14 cellular contexts compared by ENCODE assay signal in genomic region chr10:22634606-22635467, GRCh38.
DNase-seq lines count a peak whose midpoint lies in the region; ATAC-seq and TF ChIP-seq lines count a peak whose summit lies in the region.
"Had no signal": no experiment of that assay in that cellular context is flagged by ENCODE, and none has a peak within 500 bp of the region (broad histone marks: within the 10 kb centered on the region; RNA-seq: fewer than 3 reads in every experiment).

No MANE protein-coding gene starts in this region.

- H3K27ac Mint-ChIP-seq in T-helper 1 cell treated with Interleukin-12 subunit alpha and Interleukin-12 subunit beta and Interleukin-4 antibody, amounts not matched to agents 30 μg/mL and 1 μg/mL, for 36 hours: peak overlapping the region; percentile 32
- peak overlapping the region; percentile 44 for H3K27ac Mint-ChIP-seq in WTC11
- H3K27ac Mint-ChIP-seq in dendritic cell treated with granulocyte-macrophage colony-stimulating factor and Interleukin-4, amounts not matched to agents 40 ng/mL and 50 ng/mL, for 4 days: peak overlapping the region; percentile 57
- peak overlapping the region; percentile 93 for H3K27ac Mint-ChIP-seq in stimulated activated memory B cell treated with anti-CD40 and anti-IgM and Interleukin-4, amounts not matched to agents 10 μg/mL and 1 μg/mL and 100 μg/mL, for 72 hours

- H3K36me3 Mint-ChIP-seq in T-helper 1 cell treated with Interleukin-12 subunit alpha and Interleukin-12 subunit beta and Interleukin-4 antibody, amounts not matched to agents 30 μg/mL and 1 μg/mL, for 36 hours (ENCODE audit: low read depth): peaks cover 28% of the 10 kb centered on the region
- peaks cover 4% of the 10 kb centered on the region for H3K36me3 Mint-ChIP-seq in WTC11
- peaks cover 34% of the 10 kb centered on the region for H3K36me3 Mint-ChIP-seq in dendritic cell treated with granulocyte-macrophage colony-stimulating factor and Interleukin-4, amounts not matched to agents 40 ng/mL and 50 ng/mL, for 4 days (ENCODE audit: low read depth)
- peaks cover 27% of the 10 kb centered on the region for H3K36me3 Mint-ChIP-seq in stimulated activated memory B cell treated with anti-CD40 and anti-IgM and Interleukin-4, amounts not matched to agents 10 μg/mL and 1 μg/mL and 100 μg/mL, for 72 hours

- intact Hi-C loops in dendritic cell treated with granulocyte-macrophage colony-stimulating factor and Interleukin-4, amounts not matched to agents 40 ng/mL and 50 ng/mL, for 4 days (cut with micrococcal nuclease): no loop called here

- CTCF ChIA-PET in WTC11 (lab: Charles Lee): no interaction called here

- H3K4me1 Mint-ChIP-seq in T-helper 1 cell treated with Interleukin-12 subunit alpha and Interleukin-12 subunit beta and Interleukin-4 antibody, amounts not matched to agents 30 μg/mL and 1 μg/mL, for 36 hours (ENCODE audit: low read depth): peaks cover 65% of the 10 kb centered on the region
- H3K4me1 Mint-ChIP-seq in WTC11: peaks cover 39% of the 10 kb centered on the region
- peaks cover 64% of the 10 kb centered on the region for H3K4me1 Mint-ChIP-seq in dendritic cell treated with granulocyte-macrophage colony-stimulating factor and Interleukin-4, amounts not matched to agents 40 ng/mL and 50 ng/mL, for 4 days (ENCODE audit: low read depth)
- H3K4me1 Mint-ChIP-seq in stimulated activated memory B cell treated with anti-CD40 and anti-IgM and Interleukin-4, amounts not matched to agents 10 μg/mL and 1 μg/mL and 100 μg/mL, for 72 hours: peaks cover 91% of the 10 kb centered on the region

- ATAC-seq in WTC11: no peak
- ATAC-seq in stimulated activated memory B cell treated with anti-CD40 and anti-IgM and Interleukin-4, amounts not matched to agents 10 μg/mL and 1 μg/mL and 100 μg/mL, for 72 hours: no peak
- no peak for ATAC-seq in HG02973 (IDR thresholded peaks at IDR 0.05; ENCODE audit: unreplicated experiment)
- ATAC-seq in GM19452 (IDR thresholded peaks at IDR 0.05; ENCODE audit: unreplicated experiment): no peak

- H3K4me3 Mint-ChIP-seq in T-helper 1 cell treated with Interleukin-12 subunit alpha and Interleukin-12 subunit beta and Interleukin-4 antibody, amounts not matched to agents 30 μg/mL and 1 μg/mL, for 36 hours: no peak overlapping the region
- H3K4me3 Mint-ChIP-seq in WTC11: no peak overlapping the region
- no peak overlapping the region for H3K4me3 Mint-ChIP-seq in dendritic cell treated with granulocyte-macrophage colony-stimulating factor and Interleukin-4, amounts not matched to agents 40 ng/mL and 50 ng/mL, for 4 days
- H3K4me3 Mint-ChIP-seq in stimulated activated memory B cell treated with anti-CD40 and anti-IgM and Interleukin-4, amounts not matched to agents 10 μg/mL and 1 μg/mL and 100 μg/mL, for 72 hours: peak overlapping the region; percentile 62

- TF ChIP-seq CTCF in WTC11 (IDR thresholded peaks at IDR 0.05): no peak

- H3K9me3 Mint-ChIP-seq in T-helper 1 cell treated with Interleukin-12 subunit alpha and Interleukin-12 subunit beta and Interleukin-4 antibody, amounts not matched to agents 30 μg/mL and 1 μg/mL, for 36 hours: no peaks in the 10 kb centered on the region
- peaks cover 11% of the 10 kb centered on the region for H3K9me3 Mint-ChIP-seq in WTC11
- no peaks in the 10 kb centered on the region for H3K9me3 Mint-ChIP-seq in dendritic cell treated with granulocyte-macrophage colony-stimulating factor and Interleukin-4, amounts not matched to agents 40 ng/mL and 50 ng/mL, for 4 days
- peaks cover 3% of the 10 kb centered on the region for H3K9me3 Mint-ChIP-seq in stimulated activated memory B cell treated with anti-CD40 and anti-IgM and Interleukin-4, amounts not matched to agents 10 μg/mL and 1 μg/mL and 100 μg/mL, for 72 hours

- DNase-seq in T-helper 1 cell (no peak), WTC11 (ENCODE audit: low spot score) (no peak), UCSD-AML1 (lab: John Stamatoyannopoulos, UW; ENCODE audit: unreplicated experiment) (no peak)
- DNase-seq: amniotic stem cell, HCEC 1CT, left cardiac atrium, NCI-H1436 treated with DMSO at 0.1 percent for 48 hours, ovary, sigmoid colon had no signal

- POLR2A ChIA-PET in WTC11 (lab: Charles Lee): no interaction called here

- no peaks in the 10 kb centered on the region for H3K27me3 Mint-ChIP-seq in T-helper 1 cell treated with Interleukin-12 subunit alpha and Interleukin-12 subunit beta and Interleukin-4 antibody, amounts not matched to agents 30 μg/mL and 1 μg/mL, for 36 hours (ENCODE audit: low read depth)
- no peaks in the 10 kb centered on the region for H3K27me3 Mint-ChIP-seq in WTC11 (ENCODE audit: low read depth)
- H3K27me3 Mint-ChIP-seq in dendritic cell treated with granulocyte-macrophage colony-stimulating factor and Interleukin-4, amounts not matched to agents 40 ng/mL and 50 ng/mL, for 4 days: no peaks in the 10 kb centered on the region
- no peaks in the 10 kb centered on the region for H3K27me3 Mint-ChIP-seq in stimulated activated memory B cell treated with anti-CD40 and anti-IgM and Interleukin-4, amounts not matched to agents 10 μg/mL and 1 μg/mL and 100 μg/mL, for 72 hours

TF ChIP-seq in WTC11, 78 proteins besides CTCF, POLR2A, EP300 and RAD21 (continues in another document):
- TF ChIP-seq ZNF416 (CRISPR knock-in tag; IDR thresholded peaks at IDR 0.05): no peak
- TF ChIP-seq GABPB1 (CRISPR knock-in tag; IDR thresholded peaks at IDR 0.05): no peak
- no peak for TF ChIP-seq ERG (CRISPR knock-in tag; IDR thresholded peaks at IDR 0.05)
- TF ChIP-seq ZNF423 (CRISPR knock-in tag; IDR thresholded peaks at IDR 0.05): no peak
- no peak for TF ChIP-seq ATF6 (CRISPR knock-in tag; IDR thresholded peaks at IDR 0.05)
- no peak for TF ChIP-seq USF1 (CRISPR knock-in tag; IDR thresholded peaks at IDR 0.05)
- TF ChIP-seq ZNF121 (CRISPR knock-in tag; IDR thresholded peaks at IDR 0.05): no peak
- TF ChIP-seq MXD4 (CRISPR knock-in tag; IDR thresholded peaks at IDR 0.05; ENCODE audit: borderline replicate concordance): no peak
- no peak for TF ChIP-seq ZNF671 (CRISPR knock-in tag; IDR thresholded peaks at IDR 0.05)
- TF ChIP-seq MYBL2 (CRISPR knock-in tag; IDR thresholded peaks at IDR 0.05): no peak

Comparison
In these comparisons a context has a peak if more than half of its experiments do, and no peak if none do; other contexts are left out.
1. H3K27ac Mint-ChIP-seq: peak in every context shown above with its lines; median percentile 93 in stimulated activated memory B cell treated with anti-CD40 and anti-IgM and Interleukin-4, amounts not matched to agents 10 μg/mL and 1 μg/mL and 100 μg/mL, for 72 hours; 57 in dendritic cell treated with granulocyte-macrophage colony-stimulating factor and Interleukin-4, amounts not matched to agents 40 ng/mL and 50 ng/mL, for 4 days; 44 in WTC11; 32 in T-helper 1 cell treated with Interleukin-12 subunit alpha and Interleukin-12 subunit beta and Interleukin-4 antibody, amounts not matched to agents 30 μg/mL and 1 μg/mL, for 36 hours.